ENCODE assay signal across 16 cellular contexts in the genomic region with DNA sequence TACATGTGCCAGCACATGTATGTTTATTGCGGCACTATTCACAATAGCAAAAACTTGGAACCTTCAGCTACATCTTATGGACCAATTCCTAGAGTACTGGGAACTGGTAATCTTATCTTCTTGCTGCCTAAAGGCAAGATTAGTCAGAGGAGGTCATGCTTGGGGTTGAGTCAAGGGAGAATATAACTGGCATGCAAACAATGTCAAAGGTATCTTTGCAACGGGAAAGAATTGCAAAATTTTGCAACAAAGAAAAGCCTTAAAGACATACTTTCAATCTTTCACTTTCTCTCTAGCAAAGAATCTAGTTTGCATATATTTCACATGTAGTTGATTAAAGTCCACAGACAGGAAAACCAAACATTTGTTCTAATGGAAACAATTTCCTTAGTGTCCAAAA.
DNase-seq lines count a peak whose midpoint lies in the region; ATAC-seq and TF ChIP-seq lines count a peak whose summit lies in the region.
"Had no signal": no experiment of that assay in that cellular context is flagged by ENCODE, and none has a peak within 500 bp of the region (broad histone marks: within the 10 kb centered on the region; RNA-seq: fewer than 3 reads in every experiment).

No MANE protein-coding gene starts in this region.

- no peaks in the 10 kb centered on the region for H3K27me3 ChIP-seq in lower lobe of right lung (ENCODE audit: low read depth)
- H3K27me3 ChIP-seq: hepatocyte had no signal

- DNase-seq in COLO829 (ENCODE audit: low spot score): peak; percentile 35
- peak; percentile 85 for DNase-seq in M059J (ENCODE audit: low read depth)
- DNase-seq in chondrocyte (ENCODE audit: low spot score): no peak
- peak; percentile 1 for DNase-seq in kidney tubule cell (ENCODE audit: low spot score)
- DNase-seq in lower lobe of right lung: no peak
- DNase-seq in NCI-H2107 (lab: John Stamatoyannopoulos, UW): no peak
- DNase-seq in nucleus accumbens (lab: John Stamatoyannopoulos, UW): no peak
- DNase-seq: activated CD8-positive, alpha-beta memory T cell treated with anti-CD3 and anti-CD28 coated beads, Interleukin-2, amount 10 ng/mL, durations not matched to agents 7 days and 5 days; activated gamma-delta T cell treated with Interleukin-2 at 50 U/mL for 16 hours; left colon; psoas muscle; stimulated activated CD4-positive, alpha-beta T cell treated with anti-CD3 and anti-CD28 coated beads, Interleukin-2, amount 100 ng/mL, for 24 hours had no signal

- intact Hi-C loops in lower lobe of right lung (cut with DNase I): no loop called here

- ATAC-seq in lower lobe of right lung: no peak
- ATAC-seq in HG03159 (IDR thresholded peaks at IDR 0.05; ENCODE audit: unreplicated experiment): no peak
- ATAC-seq: activated CD8-positive, alpha-beta memory T cell treated with anti-CD3 and anti-CD28 coated beads, Interleukin-2, amount 10 ng/mL, durations not matched to agents 7 days and 5 days; left colon; psoas muscle had no signal

- H3K27me3 Mint-ChIP-seq in chondrocyte (ENCODE audit: low read depth): no peaks in the 10 kb centered on the region
- H3K27me3 Mint-ChIP-seq: activated CD8-positive, alpha-beta memory T cell treated with anti-CD3 and anti-CD28 coated beads, Interleukin-2, amount 10 ng/mL, durations not matched to agents 7 days and 5 days had no signal

- TF ChIP-seq CTCF in chondrocyte (IDR thresholded peaks at IDR 0.05): no peak
- no peak for TF ChIP-seq CTCF in lower lobe of right lung (IDR thresholded peaks at IDR 0.05)

- H3K9me3 Mint-ChIP-seq in chondrocyte (ENCODE audit: low read depth): no peaks in the 10 kb centered on the region

- H3K36me3 Mint-ChIP-seq in chondrocyte (ENCODE audit: low read depth): no peaks in the 10 kb centered on the region
- H3K36me3 Mint-ChIP-seq: activated CD8-positive, alpha-beta memory T cell treated with anti-CD3 and anti-CD28 coated beads, Interleukin-2, amount 10 ng/mL, durations not matched to agents 7 days and 5 days; CD14-positive monocyte had no signal

- H3K27ac Mint-ChIP-seq in chondrocyte (ENCODE audit: unreplicated experiment): peak overlapping the region; percentile 38
- H3K27ac Mint-ChIP-seq: activated CD8-positive, alpha-beta memory T cell treated with anti-CD3 and anti-CD28 coated beads, Interleukin-2, amount 10 ng/mL, durations not matched to agents 7 days and 5 days; CD14-positive monocyte had no signal

- no peaks in the 10 kb centered on the region for H3K36me3 ChIP-seq in lower lobe of right lung

- H3K4me1 Mint-ChIP-seq in chondrocyte (ENCODE audit: low read depth): peaks cover 75% of the 10 kb centered on the region
- H3K4me1 Mint-ChIP-seq: activated CD8-positive, alpha-beta memory T cell treated with anti-CD3 and anti-CD28 coated beads, Interleukin-2, amount 10 ng/mL, durations not matched to agents 7 days and 5 days; CD14-positive monocyte had no signal

- H3K27ac ChIP-seq in lower lobe of right lung: no peak overlapping the region
- H3K27ac ChIP-seq: hepatocyte, psoas muscle, VCaP had no signal

- H3K4me1 ChIP-seq in lower lobe of right lung: no peaks in the 10 kb centered on the region
- H3K4me1 ChIP-seq: psoas muscle had no signal

- no peak overlapping the region for H3K4me3 Mint-ChIP-seq in chondrocyte (ENCODE audit: unreplicated experiment)
- H3K4me3 Mint-ChIP-seq: activated CD8-positive, alpha-beta memory T cell treated with anti-CD3 and anti-CD28 coated beads, Interleukin-2, amount 10 ng/mL, durations not matched to agents 7 days and 5 days; CD14-positive monocyte had no signal

- no peak overlapping the region for H3K4me3 ChIP-seq in lower lobe of right lung
- H3K4me3 ChIP-seq: hepatocyte, psoas muscle had no signal

- no peaks in the 10 kb centered on the region for H3K9me3 ChIP-seq in lower lobe of right lung
- H3K9me3 ChIP-seq: psoas muscle had no signal

Comparison
In these comparisons a context has a peak if more than half of its experiments do, and no peak if none do; other contexts are left out.
1. DNase-seq: peak in COLO829 (single experiment), M059J (single experiment) and kidney tubule cell (single experiment); none in chondrocyte (single experiment), lower lobe of right lung (single experiment), NCI-H2107 (single experiment) and nucleus accumbens (0 of 56).